Comparison of ENCODE assay signal across 9 cellular contexts in genomic region chr1:243837907-243838546, GRCh38. TPM values are rescaled to one million over a fixed set of nuclear protein-coding genes. Genes with fewer than 3 reads are reported as not detected.
DNase-seq lines count a peak whose midpoint lies in the region; ATAC-seq and TF ChIP-seq lines count a peak whose summit lies in the region.
"Had no signal": no experiment of that assay in that cellular context is flagged by ENCODE, and none has a peak within 500 bp of the region (broad histone marks: within the 10 kb centered on the region; RNA-seq: fewer than 3 reads in every experiment).

No MANE protein-coding gene starts in this region.

- 97% methylated on average over 1 of the region's 1 CpG for WGBS in testis, 2 donors

- TF ChIP-seq CTCF in testis (IDR thresholded peaks at IDR 0.05) (no peak), coronary artery (IDR thresholded peaks at IDR 0.05) (no peak)

- peaks cover 25 to 43% (median 33%) of the 10 kb centered on the region in 4 donors for H3K4me1 Mint-ChIP-seq in CD4-positive, CD25-positive, alpha-beta regulatory T cell
- peaks cover 33% of the 10 kb centered on the region for H3K4me1 Mint-ChIP-seq in activated T-helper 1 cell treated with anti-CD3 and anti-CD28 coated beads, Interleukin-12 subunit alpha, Interleukin-12 subunit beta, Interleukin-2, Interleukin-4 antibody, amounts not matched to agents 30 ng/mL and 10 ng/mL and 1 ng/mL, durations not matched to agents 14 hours and 24 hours and 36 hours (ENCODE audit: low read depth)

- intact Hi-C loops in activated T-helper 1 cell treated with anti-CD3 and anti-CD28 coated beads, Interleukin-12 subunit alpha, Interleukin-12 subunit beta, Interleukin-2, Interleukin-4 antibody, amounts not matched to agents 30 ng/mL and 10 ng/mL and 1 ng/mL, durations not matched to agents 14 hours and 24 hours and 36 hours (cut with micrococcal nuclease), result loop anchor here (1.0 to 2.0 kb wide), 4 partner anchors 10 to 481 kb away; no protein-coding TSS in a partner anchor
- intact Hi-C loops in testis (cut with DNase I; ENCODE audit: low total_unique reads), result no loop called here

- H3K4me1 ChIP-seq in CD4-positive, CD25-positive, alpha-beta regulatory T cell (ENCODE audit: control insufficient read depth, insufficient read depth, low read length, poor library complexity, severe bottlenecking), result peaks cover 21% of the 10 kb centered on the region
- no peaks in the 10 kb centered on the region for H3K4me1 ChIP-seq in testis

- H3K36me3 ChIP-seq in CD4-positive, CD25-positive, alpha-beta regulatory T cell (ENCODE audit: control insufficient read depth, insufficient read depth, low read length), result peaks cover 2% of the 10 kb centered on the region
- no peaks in the 10 kb centered on the region for H3K36me3 ChIP-seq in testis (ENCODE audit: low read depth, missing control alignments)

- peak in 2 of 3 donors; percentile 33 to 35 for DNase-seq in CD4-positive, CD25-positive, alpha-beta regulatory T cell
- DNase-seq in activated T-helper 1 cell treated with anti-CD3 and anti-CD28 coated beads, Interleukin-12 subunit alpha, Interleukin-12 subunit beta, Interleukin-2, Interleukin-4 antibody, amounts not matched to agents 30 ng/mL and 10 ng/mL and 1 ng/mL, durations not matched to agents 14 hours and 24 hours and 36 hours (ENCODE audit: low spot score), result no peak
- DNase-seq in testis (no peak), coronary artery (ENCODE audit: low spot score) (no peak), OCI-M1 (lab: John Stamatoyannopoulos, UW) (no peak)

- peak overlapping the region; percentile 38 to 82 (median 54) for H3K4me3 Mint-ChIP-seq in CD4-positive, CD25-positive, alpha-beta regulatory T cell
- peak overlapping the region; percentile 9 for H3K4me3 Mint-ChIP-seq in activated T-helper 1 cell treated with anti-CD3 and anti-CD28 coated beads, Interleukin-12 subunit alpha, Interleukin-12 subunit beta, Interleukin-2, Interleukin-4 antibody, amounts not matched to agents 30 ng/mL and 10 ng/mL and 1 ng/mL, durations not matched to agents 14 hours and 24 hours and 36 hours

- no peak for TF ChIP-seq POLR2A in testis (IDR thresholded peaks at IDR 0.05)

- H3K27me3 ChIP-seq in CD4-positive, CD25-positive, alpha-beta regulatory T cell (ENCODE audit: control insufficient read depth, insufficient read depth, low read length), result no peaks in the 10 kb centered on the region
- no peaks in the 10 kb centered on the region for H3K27me3 ChIP-seq in testis

- peak; percentile 57 to 78 for ATAC-seq in CD4-positive, CD25-positive, alpha-beta regulatory T cell (ENCODE audit: low read depth in 2 of 2)
- ATAC-seq in GM19043 (IDR thresholded peaks at IDR 0.05; ENCODE audit: low read depth, unreplicated experiment) (peak; percentile 85), HG03045 (IDR thresholded peaks at IDR 0.05; ENCODE audit: unreplicated experiment) (peak; percentile 46), HG02623 (IDR thresholded peaks at IDR 0.05; ENCODE audit: unreplicated experiment) (no peak)

- peaks cover 9% of the 10 kb centered on the region for H3K36me3 Mint-ChIP-seq in CD4-positive, CD25-positive, alpha-beta regulatory T cell
- H3K36me3 Mint-ChIP-seq in activated T-helper 1 cell treated with anti-CD3 and anti-CD28 coated beads, Interleukin-12 subunit alpha, Interleukin-12 subunit beta, Interleukin-2, Interleukin-4 antibody, amounts not matched to agents 30 ng/mL and 10 ng/mL and 1 ng/mL, durations not matched to agents 14 hours and 24 hours and 36 hours (ENCODE audit: low read depth), result peaks cover 23% of the 10 kb centered on the region

- no peak overlapping the region for H3K27ac ChIP-seq in CD4-positive, CD25-positive, alpha-beta regulatory T cell (ENCODE audit: insufficient read depth, low read length, poor library complexity, severe bottlenecking)
- H3K27ac ChIP-seq in testis, result no peak overlapping the region
- H3K27ac ChIP-seq in coronary artery, result no peak overlapping the region

- peak overlapping the region; percentile 44 to 94 (median 59) for H3K27ac Mint-ChIP-seq in CD4-positive, CD25-positive, alpha-beta regulatory T cell
- H3K27ac Mint-ChIP-seq in activated T-helper 1 cell treated with anti-CD3 and anti-CD28 coated beads, Interleukin-12 subunit alpha, Interleukin-12 subunit beta, Interleukin-2, Interleukin-4 antibody, amounts not matched to agents 30 ng/mL and 10 ng/mL and 1 ng/mL, durations not matched to agents 14 hours and 24 hours and 36 hours, result peak overlapping the region; percentile 34

- peaks cover 1 to 5% (median 3%) of the 10 kb centered on the region in 7 donors for H3K9me3 Mint-ChIP-seq in CD4-positive, CD25-positive, alpha-beta regulatory T cell
- H3K9me3 Mint-ChIP-seq in activated T-helper 1 cell treated with anti-CD3 and anti-CD28 coated beads, Interleukin-12 subunit alpha, Interleukin-12 subunit beta, Interleukin-2, Interleukin-4 antibody, amounts not matched to agents 30 ng/mL and 10 ng/mL and 1 ng/mL, durations not matched to agents 14 hours and 24 hours and 36 hours, result peaks cover 26% of the 10 kb centered on the region

- no peaks in the 10 kb centered on the region for H3K27me3 Mint-ChIP-seq in CD4-positive, CD25-positive, alpha-beta regulatory T cell
- no peaks in the 10 kb centered on the region for H3K27me3 Mint-ChIP-seq in activated T-helper 1 cell treated with anti-CD3 and anti-CD28 coated beads, Interleukin-12 subunit alpha, Interleukin-12 subunit beta, Interleukin-2, Interleukin-4 antibody, amounts not matched to agents 30 ng/mL and 10 ng/mL and 1 ng/mL, durations not matched to agents 14 hours and 24 hours and 36 hours (ENCODE audit: insufficient read depth)

- peaks cover 0 to 7% of the 10 kb centered on the region in 2 experiments for H3K9me3 ChIP-seq in CD4-positive, CD25-positive, alpha-beta regulatory T cell (ENCODE audit: control insufficient read depth in 2 of 2, low read length in 2 of 2)
- no peaks in the 10 kb centered on the region for H3K9me3 ChIP-seq in testis

- H3K4me3 ChIP-seq in CD4-positive, CD25-positive, alpha-beta regulatory T cell (ENCODE audit: low read depth, low read length), result peak overlapping the region; percentile 37
- H3K4me3 ChIP-seq in testis, result no peak overlapping the region
- H3K4me3 ChIP-seq in coronary artery, result no peak overlapping the region
- H3K4me3 ChIP-seq: lung had no signal

RNA-seq across cellular contexts. Expression of gene AKT3, which starts 12.0 kb away (rescaled TPM):
- 84.2 TPM for total RNA-seq in CD4-positive, CD25-positive, alpha-beta regulatory T cell
- 1 to 10 TPM in 3 of 4 donors, under 1 TPM in 1; 0.81 to 3.0 (median 2.3) TPM for polyA plus RNA-seq in CD4-positive, CD25-positive, alpha-beta regulatory T cell
- total RNA-seq in activated T-helper 1 cell treated with anti-CD3 and anti-CD28 coated beads, Interleukin-12 subunit alpha, Interleukin-12 subunit beta, Interleukin-2, Interleukin-4 antibody, amounts not matched to agents 30 ng/mL and 10 ng/mL and 1 ng/mL, durations not matched to agents 14 hours and 24 hours and 36 hours, result 40.1 and 44.0 TPM in 2 replicates
- 10 to 100 TPM; 61.8 to 70.9 TPM for total RNA-seq in testis
- polyA plus RNA-seq in testis (ENCODE audit: insufficient read depth, low read depth, low replicate concordance), result 32.3 TPM

Comparison
In these comparisons a context has a peak if more than half of its experiments do, and no peak if none do; other contexts are left out.
1. DNase-seq: peak in CD4-positive, CD25-positive, alpha-beta regulatory T cell (2 of 3); none in activated T-helper 1 cell treated with anti-CD3 and anti-CD28 coated beads, Interleukin-12 subunit alpha, Interleukin-12 subunit beta, Interleukin-2, Interleukin-4 antibody, amounts not matched to agents 30 ng/mL and 10 ng/mL and 1 ng/mL, durations not matched to agents 14 hours and 24 hours and 36 hours (single experiment), testis (single experiment), coronary artery (single experiment) and OCI-M1 (single experiment).